In the genomic region with DNA sequence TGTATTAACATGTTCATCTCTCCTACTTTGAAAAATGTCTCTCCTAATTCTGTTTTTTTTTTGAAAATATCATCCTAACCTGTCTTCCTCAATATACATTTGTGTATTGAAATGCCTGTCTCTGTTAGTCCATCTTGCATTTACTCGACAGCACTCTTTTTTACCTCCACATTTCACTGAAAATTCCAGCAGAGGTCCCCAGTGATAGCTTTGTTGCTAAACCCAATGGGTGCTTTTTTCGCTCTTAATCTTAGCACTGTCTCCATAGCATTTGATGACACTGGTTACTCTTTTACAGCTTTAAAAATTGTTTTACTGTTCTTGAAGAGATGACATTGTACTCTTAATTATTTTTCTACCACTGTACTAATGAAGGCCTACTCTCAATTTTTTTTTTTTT, we compare ENCODE assay signal across 8 cellular contexts. TPM values are rescaled to one million over a fixed set of nuclear protein-coding genes. Genes with fewer than 3 reads are reported as not detected.
A peak's percentile ranks its signal among the peaks of the same experiment; 100 is the strongest.
DNase-seq lines count a peak whose midpoint lies in the region; ATAC-seq and TF ChIP-seq lines count a peak whose summit lies in the region.

No MANE protein-coding gene starts in this region.

- H3K4me2 ChIP-seq in GM23248 (ENCODE audit: unreplicated experiment) (no peak overlapping the region), SU-DHL-6 (ENCODE audit: low read depth, low read length, poor library complexity, severe bottlenecking) (no peak overlapping the region)

- intact Hi-C loops in left ventricle myocardium superior (cut with micrococcal nuclease): loop anchor here (10.0 kb wide), 2 partner anchors 107 to 137 kb away; no protein-coding TSS in a partner anchor

- H4K20me1 ChIP-seq in GM23248 (ENCODE audit: insufficient read depth) (no peaks in the 10 kb centered on the region), SU-DHL-6 (ENCODE audit: low read depth, low read length) (no peaks in the 10 kb centered on the region)

- DNase-seq in AG04450 (ENCODE audit: low read depth, low spot score): no peak
- DNase-seq in GM23248: peak; percentile 75
- no peak for DNase-seq in left ventricle myocardium superior
- no peak for DNase-seq in NCI-H524 treated with DMSO at 0.1 percent for 48 hours (lab: John Stamatoyannopoulos, UW)
- no peak for DNase-seq in Peyer's patch
- no peak for DNase-seq in cortex of kidney (lab: John Stamatoyannopoulos, UW)

- H3K4me3 ChIP-seq in AG04450 (ENCODE audit: low read depth, low read length): no peak overlapping the region
- H3K4me3 ChIP-seq in GM23248: no peak overlapping the region
- H3K4me3 ChIP-seq in SU-DHL-6 (ENCODE audit: insufficient read depth, low read length, poor library complexity, severe bottlenecking): no peak overlapping the region
- H3K4me3 ChIP-seq in Peyer's patch: no peak overlapping the region

- TF ChIP-seq POLR2A in GM18505 (IDR thresholded peaks at IDR 0.05; ENCODE audit: borderline replicate concordance, extremely low read depth, insufficient read depth, insufficient read length) (no peak), Peyer's patch (IDR thresholded peaks at IDR 0.05) (no peak)

- in situ Hi-C loops in GM23248 (cut with MboI): no loop called here

- 79 to 86% methylated on average over 2 of the region's 2 CpGs for WGBS in GM23248 (ENCODE audit: low coverage in 1 of 2, low lambda C conversion rate in 2 of 2, missing lambda C conversion rate in 2 of 2), 2 experiments

- no peak overlapping the region for H3K27ac ChIP-seq in AG04450 (ENCODE audit: low read depth, low read length)
- no peak overlapping the region for H3K27ac ChIP-seq in GM23248
- no peak overlapping the region for H3K27ac ChIP-seq in SU-DHL-6 (ENCODE audit: low read depth, low read length)
- H3K27ac ChIP-seq in Peyer's patch: no peak overlapping the region

- POLR2A ChIA-PET in AG04450 (lab: Yijun Ruan, JAX): interaction anchor here (0.8 kb wide), 1 partner anchor 87 kb away, joined by 4 read pairs; no protein-coding TSS in a partner anchor

- CTCF ChIA-PET in AG04450 (lab: Charles Lee): interaction anchor here (0.7 to 3.5 kb wide), 6 partner anchors 10 to 383 kb away, joined by 3 to 55 read pairs (median 4); no protein-coding TSS in a partner anchor

- H3K36me3 ChIP-seq in GM23248 (ENCODE audit: low read depth) (no peaks in the 10 kb centered on the region), SU-DHL-6 (ENCODE audit: low read length) (no peaks in the 10 kb centered on the region), Peyer's patch (no peaks in the 10 kb centered on the region)

- H3K79me2 ChIP-seq in GM23248 (ENCODE audit: insufficient read depth) (peaks cover 98% of the 10 kb centered on the region), SU-DHL-6 (ENCODE audit: insufficient read depth, low read length) (no peaks in the 10 kb centered on the region)

- TF ChIP-seq CTCF in AG04450 (IDR thresholded peaks at IDR 0.05; ENCODE audit: low read depth, low read length): peak; percentile 65
- TF ChIP-seq CTCF in SU-DHL-6 (IDR thresholded peaks at IDR 0.05; ENCODE audit: insufficient read depth, low read length, poor library complexity, severe bottlenecking): peak; percentile 24
- peak in 3 of 6 experiments; percentile 36 to 45 (median 42) for TF ChIP-seq CTCF in Peyer's patch (IDR thresholded peaks at IDR 0.05)

- H3K4me1 ChIP-seq in GM23248 (ENCODE audit: insufficient read depth) (peaks cover 9% of the 10 kb centered on the region), Peyer's patch (peaks cover 0 to 3% (median 0%) of the 10 kb centered on the region in 4 donors)

- peaks cover 5% of the 10 kb centered on the region; the same call in 1 of the 2 replicates for H3F3A ChIP-seq in GM23248 (ENCODE audit: insufficient read depth)
- H3F3A ChIP-seq in SU-DHL-6 (ENCODE audit: insufficient read depth): no peaks in the 10 kb centered on the region

- H2AFZ ChIP-seq in GM23248: no peak overlapping the region
- no peak overlapping the region for H2AFZ ChIP-seq in SU-DHL-6 (ENCODE audit: low read depth, low read length, severe bottlenecking)

- ATAC-seq in left ventricle myocardium superior: peak; percentile 50
- no peak for ATAC-seq in GM18505 (IDR thresholded peaks at IDR 0.05; ENCODE audit: unreplicated experiment)

- no peak overlapping the region for H3K9ac ChIP-seq in GM23248
- no peak overlapping the region for H3K9ac ChIP-seq in SU-DHL-6 (ENCODE audit: low read length)

- H3K9me2 ChIP-seq in GM23248 (ENCODE audit: insufficient read depth): no peaks in the 10 kb centered on the region
- H3K9me2 ChIP-seq in SU-DHL-6 (replicated peaks; ENCODE audit: insufficient read depth, low read length): no peaks in the 10 kb centered on the region

- H3K27me3 ChIP-seq in AG04450 (ENCODE audit: control insufficient read depth, insufficient read depth, low read length) (no peaks in the 10 kb centered on the region), GM23248 (replicated peaks; ENCODE audit: insufficient read depth) (no peaks in the 10 kb centered on the region), SU-DHL-6 (ENCODE audit: low read length) (no peaks in the 10 kb centered on the region), Peyer's patch (no peaks in the 10 kb centered on the region)

- H3K9me3 ChIP-seq in AG04450 (ENCODE audit: control insufficient read depth, insufficient read depth, low read length) (no peaks in the 10 kb centered on the region), GM23248 (ENCODE audit: low read depth) (no peaks in the 10 kb centered on the region), SU-DHL-6 (ENCODE audit: insufficient read depth, low read length) (no peaks in the 10 kb centered on the region), Peyer's patch (no peaks in the 10 kb centered on the region)

RNA-seq across cellular contexts. Expression of a gene that starts 10.8 kb away (rescaled TPM):
- polyA plus RNA-seq in AG04450 (2011; rRNA removed) (66.5 and 69.6 TPM in 2 replicates), GM23248 (2016; fragmentation: Nextera tagmentation; extraction: Ambion mirVana) (32.2 and 33.0 TPM in 2 replicates)
- 98.8 and 115 TPM in 2 replicates for polyA minus RNA-seq in AG04450 (2011; rRNA and poly(A)+ RNA removed)
- total RNA-seq in GM23248 (2014; rRNA removed; shearing (Covaris generic)): 37.0 and 53.6 TPM in 2 replicates
- total RNA-seq in left ventricle myocardium superior (52.3 TPM), Peyer's patch (100 to 1,000 TPM in 1 of 4 donors, 10 to 100 TPM in 3; 54.1 to 597 (median 69.8) TPM)
